26 cellular contexts compared by ENCODE assay signal in genomic region chr2:11540996-11541692, GRCh38. TPM values are rescaled to one million over a fixed set of nuclear protein-coding genes. Genes with fewer than 3 reads are reported as not detected.
DNase-seq lines count a peak whose midpoint lies in the region; FAIRE-seq and TF ChIP-seq lines count a peak whose summit lies in the region.
"Had no signal": no experiment of that assay in that cellular context is flagged by ENCODE, and none has a peak within 500 bp of the region (broad histone marks: within the 10 kb centered on the region; RNA-seq: fewer than 3 reads in every experiment).

No MANE protein-coding gene starts in this region.

- H3K36me3 ChIP-seq in KMS-11 (ENCODE audit: insufficient read depth) (no peaks in the 10 kb centered on the region), endodermal cell (ENCODE audit: control insufficient read depth, insufficient read depth, low read length) (peaks cover 32% of the 10 kb centered on the region), stomach (no peaks in the 10 kb centered on the region)
- H3K36me3 ChIP-seq: upper lobe of left lung had no signal

- no peaks in the 10 kb centered on the region for H3K9me3 ChIP-seq in endodermal cell (ENCODE audit: control insufficient read depth, low read length)
- no peaks in the 10 kb centered on the region for H3K9me3 ChIP-seq in stomach
- H3K9me3 ChIP-seq: upper lobe of left lung had no signal

- no peaks in the 10 kb centered on the region for H3K79me2 ChIP-seq in KMS-11 (ENCODE audit: insufficient read depth, low read depth)

- peak overlapping the region; percentile 12; the same call in 1 of the 2 replicates for H2AFZ ChIP-seq in KMS-11 (ENCODE audit: low read depth)
- H2AFZ ChIP-seq: GM23248 had no signal

- TF ChIP-seq EP300 in stomach (IDR thresholded peaks at IDR 0.05): no peak

- H4K20me1 ChIP-seq in KMS-11 (ENCODE audit: insufficient read depth): no peaks in the 10 kb centered on the region

- H3K9ac ChIP-seq in KMS-11: no peak overlapping the region
- no peak overlapping the region for H3K9ac ChIP-seq in endodermal cell (ENCODE audit: extremely low read depth, low read length, poor library complexity, severe bottlenecking)
- H3K9ac ChIP-seq: GM23248 had no signal

- peak overlapping the region; percentile 34; the same call in 1 of the 2 replicates for H3K4me2 ChIP-seq in KMS-11

- 94 to 95% methylated on average over 4 to 11 of the region's 11 CpGs for WGBS in endodermal cell (ENCODE audit: insufficient coverage in 1 of 2, insufficient read length in 1 of 2), 2 experiments
- 90 to 97% (median 95%) methylated on average over 10 to 11 of the region's 11 CpGs for WGBS in stomach, 5 donors

- no peaks in the 10 kb centered on the region for H3K27me3 ChIP-seq in KMS-11 (ENCODE audit: insufficient read depth, low read depth)
- H3K27me3 ChIP-seq in endodermal cell (ENCODE audit: control insufficient read depth, insufficient read depth, low read length, poor library complexity, severe bottlenecking): no peaks in the 10 kb centered on the region
- peaks cover 0 to 14% (median 3%) of the 10 kb centered on the region in 3 donors for H3K27me3 ChIP-seq in stomach
- H3K27me3 ChIP-seq: upper lobe of left lung had no signal

- intact Hi-C loops in stomach (cut with DNase I; ENCODE audit: low total_unique reads): no loop called here

- no peak for TF ChIP-seq POLR2A in stomach (IDR thresholded peaks at IDR 0.05)

- H3K27ac ChIP-seq in KMS-11 (no peak overlapping the region), endodermal cell (ENCODE audit: low read depth, low read length) (no peak overlapping the region), stomach (peak overlapping the region in 4 of 5 donors; percentile 14 to 50 (median 28))
- H3K27ac ChIP-seq: GM23248, skin epidermis, upper lobe of left lung had no signal

- peaks cover 20% of the 10 kb centered on the region for H3K4me1 ChIP-seq in KMS-11 (ENCODE audit: low read depth, poor library complexity, severe bottlenecking)
- peaks cover 29% of the 10 kb centered on the region for H3K4me1 ChIP-seq in endodermal cell (ENCODE audit: control insufficient read depth, insufficient read depth, low read length)
- peaks cover 15 to 29% (median 20%) of the 10 kb centered on the region in 4 donors for H3K4me1 ChIP-seq in stomach
- H3K4me1 ChIP-seq: upper lobe of left lung had no signal

- no peak overlapping the region for H3K4me3 ChIP-seq in KMS-11 (IDR thresholded peaks at IDR 0.05; ENCODE audit: insufficient read depth, low read depth, low read length)
- no peak overlapping the region for H3K4me3 ChIP-seq in endodermal cell (ENCODE audit: low read length)
- no peak overlapping the region for H3K4me3 ChIP-seq in stomach
- H3K4me3 ChIP-seq: GM23248, skin epidermis, upper lobe of left lung had no signal

- TF ChIP-seq CTCF in KMS-11 (conservative IDR thresholded peaks at IDR 0.05; ENCODE audit: low read depth, low read length): no peak
- no peak for TF ChIP-seq CTCF in endodermal cell (conservative IDR thresholded peaks at IDR 0.05)
- TF ChIP-seq CTCF in stomach (IDR thresholded peaks at IDR 0.05): no peak

- FAIRE-seq in RCC 7860 (lab: Jason Lieb, UNC): no peak
- FAIRE-seq: A204.1, astrocyte, G401.6, TTC549 had no signal

- no peaks in the 10 kb centered on the region for H3K36me3 Mint-ChIP-seq in endodermal cell (ENCODE audit: low read depth)
- H3K36me3 Mint-ChIP-seq: activated naive CD8-positive, alpha-beta T cell had no signal

- no peaks in the 10 kb centered on the region for H3K27me3 Mint-ChIP-seq in endodermal cell (ENCODE audit: insufficient read depth)

- H3K4me1 Mint-ChIP-seq in endodermal cell: peaks cover 59% of the 10 kb centered on the region
- H3K4me1 Mint-ChIP-seq: B cell had no signal

- H3K9me3 Mint-ChIP-seq in endodermal cell: no peaks in the 10 kb centered on the region
- H3K9me3 Mint-ChIP-seq: activated T-helper 1 cell treated with anti-CD3 and anti-CD28 coated beads, Interleukin-12 subunit alpha, Interleukin-12 subunit beta, Interleukin-2, Interleukin-4 antibody, amounts not matched to agents 30 ng/mL and 10 ng/mL and 1 ng/mL, durations not matched to agents 14 hours and 24 hours and 36 hours; nephron had no signal

- DNase-seq in NCI-H1694 (lab: John Stamatoyannopoulos, UW): peak; percentile 61
- DNase-seq in NCI-H1694 treated with DMSO at 0.1 percent for 48 hours (lab: John Stamatoyannopoulos, UW): no peak
- DNase-seq in endodermal cell: no peak
- DNase-seq in stomach: no peak
- no peak for DNase-seq in RCC 7860 (ENCODE audit: low spot score)
- no peak for DNase-seq in GM03348 (ENCODE audit: low spot score)
- no peak for DNase-seq in T-helper 9 cell
- DNase-seq: activated CD4-positive, alpha-beta T cell treated with anti-CD3 and anti-CD28 coated beads for 4 hours; effector CD8-positive, alpha-beta T cell; GM23248; KBM-7; midbrain; NCI-H1048; stimulated activated CD4-positive, alpha-beta T cell treated with anti-CD3 and anti-CD28 coated beads, Interleukin-2, amount 100 ng/mL, for 24 hours; stimulated activated naive CD4-positive, alpha-beta T cell; upper lobe of left lung had no signal

- H3K27ac Mint-ChIP-seq in endodermal cell: peak overlapping the region; percentile 52
- H3K27ac Mint-ChIP-seq: activated naive CD8-positive, alpha-beta T cell; activated T-helper 1 cell treated with anti-CD3 and anti-CD28 coated beads, Interleukin-12 subunit alpha, Interleukin-12 subunit beta, Interleukin-2, Interleukin-4 antibody, amounts not matched to agents 30 ng/mL and 10 ng/mL and 1 ng/mL, durations not matched to agents 14 hours and 24 hours and 36 hours; B cell had no signal

- peak overlapping the region; percentile 15 for H3K4me3 Mint-ChIP-seq in endodermal cell
- H3K4me3 Mint-ChIP-seq: activated naive CD8-positive, alpha-beta T cell; activated T-helper 1 cell treated with anti-CD3 and anti-CD28 coated beads, Interleukin-12 subunit alpha, Interleukin-12 subunit beta, Interleukin-2, Interleukin-4 antibody, amounts not matched to agents 30 ng/mL and 10 ng/mL and 1 ng/mL, durations not matched to agents 14 hours and 24 hours and 36 hours; B cell had no signal

RNA-seq across cellular contexts. Expression of gene GREB1, which starts 7.3 kb away (rescaled TPM):
- total RNA-seq in endodermal cell (100 to 1,000 TPM in 1 of 2 donors, 10 to 100 TPM in 1; 86.4 to 106 TPM), stomach (10 to 100 TPM in 3 of 5 donors, 1 to 10 TPM in 2; 1.3 to 37.9 (median 11.0) TPM)
- 37.0 TPM for polyA plus RNA-seq in endodermal cell (2013, experiment 1 of 2)
- polyA plus RNA-seq in endodermal cell (2013, experiment 2 of 2): 37.3 TPM
- polyA plus RNA-seq in stomach: 1 to 10 TPM in 2 of 3 donors, under 1 TPM in 1; 0.88 to 2.4 (median 1.5) TPM
- total RNA-seq: GM23248 had no signal
- polyA plus RNA-seq: GM23248 had no signal

Comparison
In these comparisons a context has a peak if more than half of its experiments do, and no peak if none do; other contexts are left out.
1. H3K27ac ChIP-seq: peak in stomach (4 of 5); none in KMS-11 (single experiment) and endodermal cell (single experiment).